In the genomic region with DNA sequence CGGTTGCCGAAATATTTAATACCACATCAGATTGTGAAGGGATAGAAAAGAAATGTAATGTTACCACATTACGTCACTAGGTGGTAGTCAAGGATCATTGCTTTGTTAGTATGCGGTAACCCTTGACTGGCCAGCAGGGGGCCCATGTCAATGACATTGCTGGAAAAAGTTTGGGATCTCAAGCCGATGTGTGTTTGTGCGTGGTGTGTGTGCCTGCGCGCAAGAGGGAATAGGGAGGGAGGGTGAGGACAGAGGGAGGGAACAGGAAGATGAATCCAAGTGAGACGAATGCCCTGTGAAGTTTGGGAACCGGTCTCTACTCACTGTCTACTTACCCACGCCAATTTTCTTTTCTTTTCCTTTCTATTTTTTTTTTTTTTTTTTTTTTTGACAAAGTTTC, we compare ENCODE assay signal across 8 cellular contexts. TPM values are rescaled to one million over a fixed set of nuclear protein-coding genes. Genes with fewer than 3 reads are reported as not detected.
DNase-seq lines count a peak whose midpoint lies in the region; ATAC-seq lines count a peak whose summit lies in the region.

No MANE protein-coding gene starts in this region.

- H3K18ac ChIP-seq in neuronal stem cell (ENCODE audit: low read length): no peak overlapping the region

- no peak overlapping the region for H3K4me2 ChIP-seq in neuronal stem cell (ENCODE audit: insufficient read depth, low read length, poor library complexity, severe bottlenecking)

- H3K9me3 ChIP-seq in neuronal stem cell (replicated peaks in 1 of 2; ENCODE audit: control insufficient read depth in 2 of 2, insufficient read depth in 1 of 2, low read depth in 1 of 2, low read length in 2 of 2): no peaks in the 10 kb centered on the region

- H3K27ac ChIP-seq in neuronal stem cell (replicated peaks; ENCODE audit: low read length): no peak overlapping the region

- no peak overlapping the region for H3K4ac ChIP-seq in neuronal stem cell (ENCODE audit: low read length)

- H3K36me3 ChIP-seq in neuronal stem cell (replicated peaks in 1 of 2; ENCODE audit: control insufficient read depth in 2 of 2, insufficient read depth in 2 of 2, low read length in 2 of 2): no peaks in the 10 kb centered on the region

- H2BK15ac ChIP-seq in neuronal stem cell (ENCODE audit: low read length): no peak overlapping the region

- no peak overlapping the region for H2BK5ac ChIP-seq in neuronal stem cell (ENCODE audit: low read length)

- H3K4me3 ChIP-seq in neuronal stem cell (ENCODE audit: low read length in 2 of 2): no peak overlapping the region

- no peak overlapping the region for H3K23ac ChIP-seq in neuronal stem cell (ENCODE audit: low read depth, low read length, poor library complexity)

- no peaks in the 10 kb centered on the region for H3K4me1 ChIP-seq in neuronal stem cell (ENCODE audit: control insufficient read depth in 2 of 2, insufficient read depth in 1 of 2, low read depth in 1 of 2, low read length in 2 of 2)

- no peak overlapping the region for H2AFZ ChIP-seq in neuronal stem cell (ENCODE audit: low read length)

- WGBS in neuronal stem cell (ENCODE audit: extremely low coverage in 2 of 2, insufficient read length in 2 of 2, insufficient replicate concordance in 1 of 2), 2 donors: no CpG with 5 or more reads among the region's 11 CpGs

- no peak overlapping the region for H3K9ac ChIP-seq in neuronal stem cell (ENCODE audit: low read depth, low read length, poor library complexity)

- H3K79me1 ChIP-seq in neuronal stem cell (ENCODE audit: low read depth, low read length): no peaks in the 10 kb centered on the region

- no peak overlapping the region for H2BK12ac ChIP-seq in neuronal stem cell (ENCODE audit: low read length)

- peak; percentile 99 for ATAC-seq in GM21529 (IDR thresholded peaks at IDR 0.05; ENCODE audit: unreplicated experiment)

- H4K91ac ChIP-seq in neuronal stem cell (ENCODE audit: low read depth, low read length, poor library complexity): no peak overlapping the region

- H2AK5ac ChIP-seq in neuronal stem cell (ENCODE audit: low read depth, low read length): no peak overlapping the region

- no peak overlapping the region for H2BK120ac ChIP-seq in neuronal stem cell (ENCODE audit: low read depth, low read length)

- H3K14ac ChIP-seq in neuronal stem cell (ENCODE audit: low read length): no peak overlapping the region

- H4K8ac ChIP-seq in neuronal stem cell (ENCODE audit: low read depth, low read length): no peak overlapping the region

- peaks cover 0 to 40% (median 0%) of the 10 kb centered on the region in 3 experiments for H3K27me3 ChIP-seq in neuronal stem cell (ENCODE audit: control insufficient read depth in 3 of 3, insufficient read depth in 3 of 3, low read depth in 1 of 3, low read length in 3 of 3)

- peak; percentile 89 for DNase-seq in DMS53 treated with DMSO at 0.1 percent for 48 hours (lab: John Stamatoyannopoulos, UW; ENCODE audit: unreplicated experiment)
- DNase-seq in HuH-7.5 (ENCODE audit: low spot score): peak; percentile 63
- DNase-seq in OCI-M1 (lab: John Stamatoyannopoulos, UW): peak; percentile 90
- DNase-seq in activated T-cell treated with anti-CD3 and anti-CD28 coated beads, Interleukin-2, amount 50 U/mL, for 1 hour: peak; percentile 50
- DNase-seq in fibroblast of peridontal ligament (ENCODE audit: extremely low read depth): peak; percentile 89
- DNase-seq in neuronal stem cell (ENCODE audit: low spot score): peak; percentile 61
- peak; percentile 85 for DNase-seq in superior temporal gyrus (ENCODE audit: extremely low spot score)

RNA-seq across cellular contexts. Expression of a gene that starts 10.7 kb away (rescaled TPM):
- polyA plus RNA-seq in neuronal stem cell (2013, experiment 1 of 2): not detected
- polyA plus RNA-seq in neuronal stem cell (2013, experiment 2 of 2): not detected

RNA-seq across cellular contexts. Expression of a gene that starts 45.7 kb away (rescaled TPM):
- polyA plus RNA-seq in neuronal stem cell (2013, experiment 1 of 2): 10.5 TPM
- polyA plus RNA-seq in neuronal stem cell (2013, experiment 2 of 2): 10.3 TPM
